In the genomic region with DNA sequence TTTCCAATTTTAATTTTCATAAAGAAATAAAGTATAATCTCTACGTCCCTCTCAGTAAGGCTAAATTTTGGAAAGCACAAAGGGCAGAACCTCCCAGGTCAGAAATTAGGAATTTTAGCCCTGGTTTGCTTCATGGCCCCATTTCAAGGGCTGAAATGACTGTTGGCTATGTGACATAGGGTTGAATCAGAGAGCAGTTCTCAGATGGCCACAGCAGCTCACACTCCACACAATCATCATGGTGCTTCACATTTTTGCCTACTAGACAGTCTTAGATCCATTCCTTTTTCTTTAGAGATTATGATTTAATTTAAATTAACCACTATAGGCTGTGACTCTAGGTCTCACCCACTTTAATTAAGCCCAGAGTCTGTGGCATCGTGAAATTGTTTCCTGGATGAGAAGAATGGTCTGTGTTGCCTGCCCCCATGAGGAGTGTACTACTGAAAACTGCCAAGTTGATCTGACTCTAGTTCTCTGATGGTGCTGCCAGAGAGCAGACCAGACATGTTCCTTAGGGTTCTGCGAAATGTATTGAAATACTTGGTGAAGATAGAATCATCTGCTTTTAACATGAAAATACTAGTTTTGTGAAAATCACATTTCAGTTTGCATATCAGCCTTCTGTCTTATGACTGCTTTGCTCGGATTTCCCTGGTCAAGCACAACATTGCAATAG, we compare ENCODE assay signal across 33 cellular contexts.
"Had no signal": no experiment of that assay in that cellular context is flagged by ENCODE, and none has a peak within 500 bp of the region (broad histone marks: within the 10 kb centered on the region; RNA-seq: fewer than 3 reads in every experiment).

No MANE protein-coding gene starts in this region.

- H3K9me3 ChIP-seq: body of pancreas, esophagus muscularis mucosa, gastroesophageal sphincter had no signal

- H3K4me3 Mint-ChIP-seq: activated CD4-positive, alpha-beta memory T cell treated with anti-CD3 and anti-CD28 coated beads, Interleukin-2, amount 10 ng/mL, durations not matched to agents 7 days and 5 days; activated CD4-positive, alpha-beta T cell treated with anti-CD3 and anti-CD28 coated beads, Interleukin-2, amount 10 ng/mL, durations not matched to agents 7 days and 5 days; activated naive CD8-positive, alpha-beta T cell; activated T-cell treated with anti-CD3 and anti-CD28 coated beads, Interleukin-2, amount 50 U/mL, for 4 hours; activated T-helper 17 cell treated with anti-CD3 and anti-CD28 coated beads, Interleukin-2, amount 50 U/mL, for 72 hours; effector memory CD8-positive, alpha-beta T cell; T-helper 17 cell; T-helper 2 cell treated with Interferon-gamma antibody and Interleukin-4, amounts not matched to agents 5 μg/mL and 100 μg/mL, for 36 hours; WTC11 had no signal

- H3K4me3 ChIP-seq: body of pancreas, esophagus muscularis mucosa, gastroesophageal sphincter had no signal

- FAIRE-seq: colon had no signal

- H3K27me3 ChIP-seq: body of pancreas, esophagus muscularis mucosa, gastroesophageal sphincter had no signal

- DNase-seq: activated CD4-positive, alpha-beta memory T cell treated with anti-CD3 and anti-CD28 coated beads, Interleukin-2, amount 10 ng/mL, durations not matched to agents 7 days and 5 days; activated CD4-positive, alpha-beta T cell treated with anti-CD3 and anti-CD28 coated beads for 1 hour; activated CD4-positive, alpha-beta T cell treated with anti-CD3 and anti-CD28 coated beads for 4 hours; activated CD4-positive, alpha-beta T cell treated with anti-CD3 and anti-CD28 coated beads, Interleukin-2, amount 10 ng/mL, durations not matched to agents 7 days and 5 days; activated CD4-positive, alpha-beta T cell treated with anti-CD3 and anti-CD28 coated beads, Interleukin-2, amount 50 U/mL, for 4 hours; activated CD8-positive, alpha-beta memory T cell treated with anti-CD3 and anti-CD28 coated beads, Interleukin-2, amount 50 U/mL, for 48 hours; activated effector memory CD4-positive, alpha-beta T cell treated with Interleukin-2 at 50 U/mL for 16 hours; activated gamma-delta T cell treated with Interleukin-2 at 50 U/mL for 16 hours; activated naive CD4-positive, alpha-beta T cell treated with anti-CD3 and anti-CD28 coated beads, Interleukin-2, amount 50 U/mL, for 16 hours; activated naive CD4-positive, alpha-beta T cell treated with Interleukin-2 at 50 U/mL for 16 hours; activated T-cell treated with anti-CD3 and anti-CD28 coated beads for 4 hours; activated T-cell treated with anti-CD3 and anti-CD28 coated beads, Interleukin-2, amount 50 U/mL, for 4 hours; amniotic stem cell; anterior cingulate cortex; body of pancreas; caudate nucleus; cortex of kidney; dermis blood vessel endothelial cell; effector CD4-positive, alpha-beta T cell; effector memory CD8-positive, alpha-beta T cell; erythroblast; foreskin melanocyte; head of caudate nucleus; T-helper 1 cell; T-helper 17 cell; T1000 had no signal

- H3K4me1 Mint-ChIP-seq: activated CD4-positive, alpha-beta memory T cell treated with anti-CD3 and anti-CD28 coated beads, Interleukin-2, amount 10 ng/mL, durations not matched to agents 7 days and 5 days; activated CD4-positive, alpha-beta T cell treated with anti-CD3 and anti-CD28 coated beads, Interleukin-2, amount 10 ng/mL, durations not matched to agents 7 days and 5 days; activated T-helper 17 cell treated with anti-CD3 and anti-CD28 coated beads, Interleukin-2, amount 50 U/mL, for 72 hours; T-helper 17 cell had no signal

- ATAC-seq: activated T-cell treated with anti-CD3 and anti-CD28 coated beads, Interleukin-2, amount 50 U/mL, for 4 hours; activated T-helper 17 cell treated with anti-CD3 and anti-CD28 coated beads, Interleukin-2, amount 50 U/mL, for 72 hours; body of pancreas; effector memory CD8-positive, alpha-beta T cell; gastroesophageal sphincter; T-helper 17 cell; WTC11 had no signal

- H3K27me3 Mint-ChIP-seq: activated CD4-positive, alpha-beta memory T cell treated with anti-CD3 and anti-CD28 coated beads, Interleukin-2, amount 10 ng/mL, durations not matched to agents 7 days and 5 days; activated CD4-positive, alpha-beta T cell treated with anti-CD3 and anti-CD28 coated beads, Interleukin-2, amount 10 ng/mL, durations not matched to agents 7 days and 5 days; activated naive CD8-positive, alpha-beta T cell; activated T-helper 17 cell treated with anti-CD3 and anti-CD28 coated beads, Interleukin-2, amount 50 U/mL, for 72 hours; effector memory CD8-positive, alpha-beta T cell; T-helper 17 cell had no signal

- H3K27ac Mint-ChIP-seq: activated CD4-positive, alpha-beta memory T cell treated with anti-CD3 and anti-CD28 coated beads, Interleukin-2, amount 10 ng/mL, durations not matched to agents 7 days and 5 days; activated CD4-positive, alpha-beta T cell treated with anti-CD3 and anti-CD28 coated beads, Interleukin-2, amount 10 ng/mL, durations not matched to agents 7 days and 5 days; activated naive CD8-positive, alpha-beta T cell; activated T-helper 17 cell treated with anti-CD3 and anti-CD28 coated beads, Interleukin-2, amount 50 U/mL, for 72 hours; effector memory CD8-positive, alpha-beta T cell; T-helper 17 cell; T-helper 2 cell treated with Interferon-gamma antibody and Interleukin-4, amounts not matched to agents 5 μg/mL and 100 μg/mL, for 36 hours; WTC11 had no signal

- H3K27ac ChIP-seq: body of pancreas, esophagus muscularis mucosa, gastroesophageal sphincter had no signal

- H3K4me1 ChIP-seq: body of pancreas, esophagus muscularis mucosa had no signal

- H3K9me3 Mint-ChIP-seq: activated CD4-positive, alpha-beta memory T cell treated with anti-CD3 and anti-CD28 coated beads, Interleukin-2, amount 10 ng/mL, durations not matched to agents 7 days and 5 days; activated CD4-positive, alpha-beta T cell treated with anti-CD3 and anti-CD28 coated beads, Interleukin-2, amount 10 ng/mL, durations not matched to agents 7 days and 5 days; activated T-cell treated with anti-CD3 and anti-CD28 coated beads, Interleukin-2, amount 50 U/mL, for 4 hours; activated T-helper 17 cell treated with anti-CD3 and anti-CD28 coated beads, Interleukin-2, amount 50 U/mL, for 72 hours; effector memory CD8-positive, alpha-beta T cell; T-helper 2 cell treated with Interferon-gamma antibody and Interleukin-4, amounts not matched to agents 5 μg/mL and 100 μg/mL, for 36 hours; WTC11 had no signal
